9 cellular contexts compared by ENCODE assay signal in genomic region chr1:196309386-196309785, GRCh38.
A peak's percentile ranks its signal among the peaks of the same experiment; 100 is the strongest.
DNase-seq lines count a peak whose midpoint lies in the region; ATAC-seq, FAIRE-seq and TF ChIP-seq lines count a peak whose summit lies in the region.
"Had no signal": no experiment of that assay in that cellular context is flagged by ENCODE, and none has a peak within 500 bp of the region (broad histone marks: within the 10 kb centered on the region; RNA-seq: fewer than 3 reads in every experiment).

No MANE protein-coding gene starts in this region.

- RAD21 ChIA-PET in GM12878 (lab: Charles Lee; ENCODE audit: unreplicated experiment): interaction anchor here (0.5 to 2.0 kb wide), 4 partner anchors 9 to 160 kb away, joined by 3 to 27 read pairs (median 4); no protein-coding TSS in a partner anchor

- no peaks in the 10 kb centered on the region for H3K27me3 ChIP-seq in GM12878 (replicated peaks in 1 of 2; ENCODE audit: control insufficient read depth in 2 of 2, insufficient read depth in 2 of 2, low read length in 1 of 2)
- no peaks in the 10 kb centered on the region for H3K27me3 ChIP-seq in small intestine (ENCODE audit: control insufficient read depth in 2 of 2, insufficient read depth in 2 of 2, low read length in 2 of 2)
- H3K27me3 ChIP-seq in spleen (replicated peaks in 1 of 7): no peaks in the 10 kb centered on the region

- H3K4me1 ChIP-seq in GM12878 (ENCODE audit: control insufficient read depth, insufficient read depth, low read length) (no peaks in the 10 kb centered on the region), small intestine (ENCODE audit: control insufficient read depth in 2 of 2, insufficient read depth in 1 of 2, low read depth in 1 of 2, low read length in 1 of 2) (no peaks in the 10 kb centered on the region), spleen (no peaks in the 10 kb centered on the region)

- SMC1A ChIA-PET in GM12878 (lab: Charles Lee; ENCODE audit: uncharacterized antibody, unreplicated experiment): interaction anchor here (1.0 to 2.0 kb wide), 5 partner anchors 9 to 164 kb away, joined by 3 to 19 read pairs (median 5); no protein-coding TSS in a partner anchor

- ATAC-seq in GM12878: peak; percentile 62
- no peak for ATAC-seq in HG03457 (IDR thresholded peaks at IDR 0.05; ENCODE audit: unreplicated experiment)

- no peak overlapping the region for H3K4me2 ChIP-seq in GM12878 (ENCODE audit: control insufficient read depth, insufficient read depth)

- H3K4me3 ChIP-seq in GM12878 (no peak overlapping the region), small intestine (ENCODE audit: low read depth in 1 of 2, low read length in 2 of 2) (no peak overlapping the region), spleen (no peak overlapping the region)

- DNase-seq in SKM-1 treated with dmso at 0.1 percent for 144 hours (lab: John Stamatoyannopoulos, UW; ENCODE audit: unreplicated experiment) (peak; percentile 10), SKM-1 (lab: John Stamatoyannopoulos, UW; ENCODE audit: unreplicated experiment) (no peak), NAMALWA (ENCODE audit: low spot score) (peak; percentile 49), GM12878 (ENCODE audit: low read depth, low spot score) (no peak), small intestine (peak; percentile 29), spleen (no peak), GF-D8 (lab: John Stamatoyannopoulos, UW) (no peak)

- POLR2A ChIA-PET in GM12878 (lab: Charles Lee): no interaction called here

- BruUV-seq in GM12878 (replicated peaks; lab: Mats Ljungman, UMichigan): no TSS peak

- H3K27ac ChIP-seq in GM12878 (ENCODE audit: control insufficient read depth, insufficient read depth) (no peak overlapping the region), small intestine (ENCODE audit: low read depth in 1 of 2, low read length in 1 of 2) (no peak overlapping the region), spleen (no peak overlapping the region)
- H3K27ac ChIP-seq: epithelial cell of prostate had no signal

- no peak; a peak in 1 of 6 replicates for TF ChIP-seq CTCF in GM12878 (IDR thresholded peaks at IDR 0.05 in 2 of 3, conservative IDR thresholded peaks at IDR 0.05 in 1 of 3; ENCODE audit: control insufficient read depth in 2 of 3, extremely low read depth in 1 of 3, insufficient read depth in 1 of 3, low read depth in 3 of 3, low read length in 3 of 3)
- TF ChIP-seq CTCF in spleen (IDR thresholded peaks at IDR 0.05 in 8 of 11, conservative IDR thresholded peaks at IDR 0.05 in 3 of 11): no peak

- no peak for TF ChIP-seq POLR2A in GM12878 (IDR thresholded peaks at IDR 0.05; ENCODE audit: low read depth, low read length)
- no peak for TF ChIP-seq POLR2A in spleen (IDR thresholded peaks at IDR 0.05)

- H3K79me2 ChIP-seq in GM12878 (ENCODE audit: control insufficient read depth, insufficient read depth, low read length): no peaks in the 10 kb centered on the region

- H3K9ac ChIP-seq in GM12878 (ENCODE audit: control insufficient read depth, insufficient read depth, low read length): no peak overlapping the region

- no peak overlapping the region for H2AFZ ChIP-seq in GM12878 (ENCODE audit: control insufficient read depth, low read depth, low read length)

- no peak for TF ChIP-seq EP300 in GM12878 (IDR thresholded peaks at IDR 0.05; ENCODE audit: borderline replicate concordance in 1 of 2, control insufficient read depth in 1 of 2, low read depth in 2 of 2, low read length in 2 of 2)

- CTCF ChIA-PET in GM12878 (lab: Yijun Ruan, JAX): interaction anchor here (1.0 to 4.3 kb wide), 8 partner anchors 8 to 352 kb away, joined by 3 to 37 read pairs (median 3); no protein-coding TSS in a partner anchor

- peak; percentile 28 for TF ChIP-seq RAD21 in GM12878 (IDR thresholded peaks at IDR 0.05; ENCODE audit: insufficient read depth, low read depth, low read length)

- no peaks in the 10 kb centered on the region for H4K20me1 ChIP-seq in GM12878 (ENCODE audit: control insufficient read depth, insufficient read depth)

- no peaks in the 10 kb centered on the region for H3K9me3 ChIP-seq in GM12878 (replicated peaks; ENCODE audit: control insufficient read depth, insufficient read depth, low read length)
- no peaks in the 10 kb centered on the region for H3K9me3 ChIP-seq in small intestine (ENCODE audit: control insufficient read depth, low read depth)
- no peaks in the 10 kb centered on the region for H3K9me3 ChIP-seq in spleen

- in situ Hi-C loops in GM12878 (cut with MboI): loop anchor here (25.0 kb wide), 1 partner anchor 353 kb away; the partner anchor contains the start of gene CFH

- FAIRE-seq in GM12878 (lab: Jason Lieb, UNC): no peak
- FAIRE-seq in small intestine (lab: Jason Lieb, UNC): no peak

- H3K36me3 ChIP-seq in GM12878 (ENCODE audit: control insufficient read depth in 2 of 2, insufficient read depth in 2 of 2, low read length in 1 of 2): no peaks in the 10 kb centered on the region
- no peaks in the 10 kb centered on the region for H3K36me3 ChIP-seq in small intestine (ENCODE audit: control insufficient read depth in 2 of 2, insufficient read depth in 2 of 2, low read length in 2 of 2)
- H3K36me3 ChIP-seq in spleen: no peaks in the 10 kb centered on the region

- intact Hi-C loops in GM12878 (cut with micrococcal nuclease; ENCODE audit: unreplicated experiment): no loop called here
- intact Hi-C loops in spleen (cut with DNase I; ENCODE audit: low total_unique reads): no loop called here

- WGBS in GM12878 (ENCODE audit: insufficient coverage, insufficient replicate concordance, low lambda C conversion rate, missing lambda C conversion rate): 0% methylated on average over 1 of the region's 1 CpG
- WGBS in small intestine, 3 donors: 39 to 43% (median 43%) methylated on average over 1 of the region's 1 CpG
- WGBS in spleen, 5 donors: 42 to 68% (median 51%) methylated on average over 1 of the region's 1 CpG

TF ChIP-seq in GM12878, 131 proteins besides CTCF, POLR2A, EP300 and RAD21:
- TF ChIP-seq HDGF (IDR thresholded peaks at IDR 0.05) (no peak), SMC3 (IDR thresholded peaks at IDR 0.05; ENCODE audit: borderline replicate concordance, low read length) (peak; percentile 28; the same call in 1 of the 2 replicates)

Comparison
In these comparisons a context has a peak if more than half of its experiments do, and no peak if none do; other contexts are left out.
1. DNase-seq: peak in SKM-1 treated with dmso at 0.1 percent for 144 hours (single experiment), NAMALWA (single experiment) and small intestine (single experiment); none in SKM-1 (single experiment), GM12878 (single experiment), spleen (single experiment) and GF-D8 (single experiment).